Comparison of ENCODE assay signal across 11 cellular contexts in genomic region chrX:138756234-138756633, GRCh38. TPM values are rescaled to one million over a fixed set of nuclear protein-coding genes. Genes with fewer than 3 reads are reported as not detected.
DNase-seq lines count a peak whose midpoint lies in the region; ATAC-seq, FAIRE-seq and TF ChIP-seq lines count a peak whose summit lies in the region.
"Had no signal": no experiment of that assay in that cellular context is flagged by ENCODE, and none has a peak within 500 bp of the region (broad histone marks: within the 10 kb centered on the region; RNA-seq: fewer than 3 reads in every experiment).

No MANE protein-coding gene starts in this region.

- POLR2A ChIA-PET in A673 (lab: Charles Lee; ENCODE audit: low non-redundant PET), result no interaction called here

- no peak for FAIRE-seq in bronchial epithelial cell (lab: Jason Lieb, UNC)

- CTCF ChIA-PET in A673 (lab: Charles Lee), result interaction anchor here (0.6 kb wide), 1 partner anchor 1752 kb away, joined by 3 read pairs; no protein-coding TSS in a partner anchor

- H3K27me3 ChIP-seq in A673 (replicated peaks; ENCODE audit: insufficient read depth, low read depth, low read length, poor library complexity) (no peaks in the 10 kb centered on the region), bronchial epithelial cell (ENCODE audit: control insufficient read depth, insufficient read depth, low read length) (no peaks in the 10 kb centered on the region)
- H3K27me3 ChIP-seq: neutrophil had no signal

- H3K9me3 ChIP-seq in A673 (ENCODE audit: low read depth, low read length, poor library complexity, severe bottlenecking), result no peaks in the 10 kb centered on the region
- H3K9me3 ChIP-seq: neutrophil had no signal

- no TSS peak for BruUV-seq in A673 (replicated peaks; lab: Mats Ljungman, UMichigan)

- peaks cover 5% of the 10 kb centered on the region for H3K4me1 ChIP-seq in A673 (ENCODE audit: insufficient read depth, low read length, poor library complexity, severe bottlenecking)

- intact Hi-C loops in A673 (cut with micrococcal nuclease; ENCODE audit: unreplicated experiment), result loop anchor here (1.0 to 5.0 kb wide), 3 partner anchors 803 to 1214 kb away; no protein-coding TSS in a partner anchor

- TF ChIP-seq CTCF in A673 (conservative IDR thresholded peaks at IDR 0.05; ENCODE audit: low read depth, low read length), result peak; percentile 64
- TF ChIP-seq CTCF in bronchial epithelial cell (IDR thresholded peaks at IDR 0.05; ENCODE audit: insufficient read depth, low read length, severe bottlenecking), result peak; percentile 25

- DNase-seq in A673 (ENCODE audit: low spot score) (peak; percentile 76), HPDE6-E6E7 (ENCODE audit: extremely low spot score) (peak; percentile 70), bronchial epithelial cell (ENCODE audit: low read depth) (peak; percentile 32), lung microvascular endothelial cell (ENCODE audit: low read depth in 2 of 2) (peak; percentile 2 to 17), COR-L47 (lab: John Stamatoyannopoulos, UW) (no peak)
- DNase-seq in activated CD8-positive, alpha-beta memory T cell treated with anti-CD3 and anti-CD28 coated beads for 24 hours, result no peak
- DNase-seq: CD4-positive, alpha-beta T cell had no signal

- no peaks in the 10 kb centered on the region for H3K36me3 ChIP-seq in A673 (ENCODE audit: insufficient read depth, low read length, poor library complexity, severe bottlenecking)
- H3K36me3 ChIP-seq in bronchial epithelial cell (ENCODE audit: control insufficient read depth, insufficient read depth, low read length), result no peaks in the 10 kb centered on the region
- H3K36me3 ChIP-seq: neutrophil had no signal

- H3K4me3 ChIP-seq in A673 (ENCODE audit: low read depth, low read length, poor library complexity, severe bottlenecking) (no peak overlapping the region), bronchial epithelial cell (ENCODE audit: low read depth, low read length) (no peak overlapping the region)

- H3K27ac ChIP-seq in A673 (ENCODE audit: low read depth, low read length, poor library complexity, severe bottlenecking), result no peak overlapping the region
- H3K27ac ChIP-seq: HL-60, neutrophil had no signal

- no peak for ATAC-seq in GM19023 (IDR thresholded peaks at IDR 0.05; ENCODE audit: unreplicated experiment)
- ATAC-seq in GM21529 (IDR thresholded peaks at IDR 0.05; ENCODE audit: unreplicated experiment), result no peak

RNA-seq across cellular contexts. Expression of gene FGF13, which starts 44.7 kb away (rescaled TPM):
- total RNA-seq in A673 (2021) (36.5 and 38.7 TPM in 2 replicates), bronchial epithelial cell (1.2 and 6.8 TPM in 2 replicates), lung microvascular endothelial cell (25.9 and 46.0 TPM in 2 replicates)
- total RNA-seq: CD4-positive, alpha-beta T cell had no signal

Comparison
In these comparisons a context has a peak if more than half of its experiments do, and no peak if none do; other contexts are left out.
1. DNase-seq: peak in A673 (single experiment), HPDE6-E6E7 (single experiment), bronchial epithelial cell (single experiment) and lung microvascular endothelial cell (2 of 2); none in activated CD8-positive, alpha-beta memory T cell treated with anti-CD3 and anti-CD28 coated beads for 24 hours (single experiment) and COR-L47 (single experiment).